Comparison of ENCODE assay signal across 8 cellular contexts in the genomic region with DNA sequence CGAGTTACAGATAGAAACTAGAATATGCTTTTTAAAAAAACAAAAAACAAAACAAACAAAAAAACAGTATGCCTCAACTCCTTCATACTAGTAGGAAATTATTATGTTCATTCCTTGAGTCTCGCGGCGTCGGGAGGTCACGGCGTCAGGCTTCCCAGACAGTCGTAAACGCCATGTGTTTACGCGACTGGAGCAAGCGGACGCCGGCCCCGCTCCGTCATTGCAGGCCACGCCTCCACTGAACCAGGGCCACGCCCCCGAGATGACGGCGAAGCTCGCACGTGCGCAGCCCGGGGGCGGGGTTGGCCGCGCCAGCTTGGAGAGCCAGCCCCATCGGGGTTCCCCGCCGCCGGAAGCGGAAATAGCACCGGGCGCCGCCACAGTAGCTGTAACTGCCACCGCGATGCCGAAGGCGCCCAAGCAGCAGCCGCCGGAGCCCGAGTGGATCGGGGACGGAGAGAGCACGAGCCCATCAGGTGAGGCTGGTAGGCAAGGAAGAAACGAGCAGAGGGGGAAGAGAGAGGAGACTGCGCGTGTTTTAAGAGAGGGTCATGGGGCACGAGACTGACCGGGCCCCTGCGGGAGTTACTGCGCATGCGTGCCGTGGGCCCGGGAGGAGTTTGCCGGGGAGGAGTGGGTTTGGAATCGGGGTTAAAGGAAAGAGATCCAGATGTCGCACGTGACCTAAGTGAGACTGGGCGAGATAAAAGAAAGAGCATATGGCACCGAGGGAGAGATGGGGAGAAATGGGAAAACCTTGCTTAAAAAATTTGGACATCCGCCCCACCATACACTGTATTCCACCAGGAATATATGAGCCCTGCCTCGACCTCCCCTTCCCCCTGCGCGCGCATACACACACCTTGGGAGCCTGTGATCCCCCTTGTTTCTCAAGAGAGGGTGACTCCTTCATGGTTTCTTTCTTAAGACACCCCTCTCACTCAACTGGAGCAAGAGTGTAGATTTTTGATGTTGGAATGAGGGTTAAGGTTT. TPM values are rescaled to one million over a fixed set of nuclear protein-coding genes. Genes with fewer than 3 reads are reported as not detected.
DNase-seq lines count a peak whose midpoint lies in the region; ATAC-seq and TF ChIP-seq lines count a peak whose summit lies in the region.

Gene ABCF1 (plus strand): TSS at position 358 of the 993 bp plus-strand sequence. CDS start 46 bp downstream, at position 404.

- peak within 1 kb of the TSS; percentile 65 to 94 (median 83) for H3K4me3 ChIP-seq in spleen

- DNase-seq in AG08396 (ENCODE audit: low spot score): peak; percentile 99
- DNase-seq in NCI-H345 treated with DMSO at 0.1 percent for 48 hours (lab: John Stamatoyannopoulos, UW; ENCODE audit: unreplicated experiment): peak; percentile 93
- DNase-seq in activated CD4-positive, CD25-positive, alpha-beta regulatory T cell (lab: John Stamatoyannopoulos, UW): peak; percentile 98 to 99 (median 99)
- peak; percentile 99 for DNase-seq in central memory CD4-positive, alpha-beta T cell
- DNase-seq in immature natural killer cell: peak; percentile 99 to 100 (median 100)
- peak; percentile 100 for DNase-seq in spleen

- H3K36me3 ChIP-seq in spleen: peaks cover 0 to 24% (median under 1%) of the 10 kb centered on the region in 6 donors

- H3K4me1 Mint-ChIP-seq in immature natural killer cell: peaks cover 51 to 59% of the 10 kb centered on the region in 2 donors

- peaks cover 0 to 3% (median 3%) of the 10 kb centered on the region in 3 donors for H3K36me3 Mint-ChIP-seq in immature natural killer cell

- H3K27ac ChIP-seq in spleen: peak within 1 kb of the TSS; percentile 81 to 96 (median 91)

- peak within 1 kb of the TSS; percentile 99 to 100 (median 100) for H3K27ac Mint-ChIP-seq in immature natural killer cell

- H3K4me3 Mint-ChIP-seq in immature natural killer cell: peak within 1 kb of the TSS; percentile 96 to 100 (median 99)

- peak in 2 of 3 donors; percentile 28 to 55 for TF ChIP-seq POLR2A in spleen (IDR thresholded peaks at IDR 0.05)

- intact Hi-C loops in spleen (cut with DNase I; ENCODE audit: low total_unique reads): no loop called here

- 0 to 1% (median 0%) methylated on average over 51 to 67 of the region's 67 CpGs for WGBS in spleen, 5 donors

- no peaks in the 10 kb centered on the region for H3K27me3 ChIP-seq in spleen (replicated peaks in 1 of 7)

- no peaks in the 10 kb centered on the region for H3K9me3 Mint-ChIP-seq in immature natural killer cell

- peaks cover 28 to 64% (median 51%) of the 10 kb centered on the region in 6 donors for H3K4me1 ChIP-seq in spleen

- peaks cover 10 to 12% (median 11%) of the 10 kb centered on the region in 3 donors for H3K27me3 Mint-ChIP-seq in immature natural killer cell (ENCODE audit: low read depth in 3 of 3)

- ATAC-seq in GM19023 (IDR thresholded peaks at IDR 0.05; ENCODE audit: unreplicated experiment) (peak; percentile 95), HG03280 (IDR thresholded peaks at IDR 0.05; ENCODE audit: unreplicated experiment) (peak; percentile 94)

- no peak for TF ChIP-seq CTCF in spleen (IDR thresholded peaks at IDR 0.05 in 8 of 11, conservative IDR thresholded peaks at IDR 0.05 in 3 of 11)

- no peaks in the 10 kb centered on the region for H3K9me3 ChIP-seq in spleen

RNA-seq across cellular contexts. Expression of gene ABCF1, which starts in this region (rescaled TPM):
- polyA plus RNA-seq in immature natural killer cell (10 to 100 TPM in 2 of 3 donors, 1 to 10 TPM in 1; 4.3 to 50.1 (median 15.2) TPM), spleen (10 to 100 TPM; 12.8 to 27.7 (median 14.5) TPM)
- 10 to 100 TPM; 30.7 to 53.5 (median 34.5) TPM for total RNA-seq in spleen

Comparison
In these comparisons a context has a peak if more than half of its experiments do, and no peak if none do; other contexts are left out.
1. Peak in every context shown above with its lines: DNase-seq, ATAC-seq, H3K4me3 ChIP-seq and H3K27ac ChIP-seq.